Comparison of ENCODE assay signal across 1 cellular context in the genomic region with DNA sequence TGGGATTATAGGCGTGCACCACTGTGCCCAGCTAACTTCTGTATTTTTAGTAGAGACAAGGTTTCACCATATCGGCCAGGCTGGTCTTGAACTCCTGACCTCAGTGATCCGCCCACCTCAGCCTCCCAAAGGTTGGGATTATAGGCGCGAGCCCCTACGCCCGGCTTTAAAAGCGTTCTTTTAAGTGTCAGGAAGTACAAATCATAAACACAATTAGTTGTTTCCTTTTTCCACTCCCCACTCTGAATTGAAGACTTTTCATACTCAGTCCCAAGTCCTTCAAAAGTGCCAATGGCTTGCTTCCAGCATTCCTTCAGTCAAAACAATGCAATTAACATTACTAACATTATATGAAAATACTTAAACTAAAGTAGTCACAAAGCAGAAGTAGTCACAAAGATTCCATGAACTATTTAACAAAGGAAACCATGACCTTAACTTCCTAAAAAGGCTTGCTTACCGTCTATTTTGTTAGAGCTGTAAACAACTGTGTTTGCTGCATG.
TF ChIP-seq lines count a peak whose summit lies in the region.

No MANE protein-coding gene starts in this region.

TF ChIP-seq in SK-N-SH treated with all-trans-retinoic acid at 6 μM for 48 hours, 23 proteins besides CTCF, POLR2A, EP300 and RAD21 (continued from another document):
- no peak for TF ChIP-seq PATZ1 (CRISPR knock-in tag; IDR thresholded peaks at IDR 0.05; ENCODE audit: borderline replicate concordance)
- TF ChIP-seq ISL1 (CRISPR knock-in tag; IDR thresholded peaks at IDR 0.05) = no peak
- no peak for TF ChIP-seq ZNF70 (CRISPR knock-in tag; IDR thresholded peaks at IDR 0.05)
- no peak for TF ChIP-seq GLIS3 (CRISPR knock-in tag; IDR thresholded peaks at IDR 0.05)
- no peak for TF ChIP-seq RARB (CRISPR knock-in tag; IDR thresholded peaks at IDR 0.05)
- TF ChIP-seq ZFP3 (CRISPR knock-in tag; IDR thresholded peaks at IDR 0.05) = no peak
- no peak for TF ChIP-seq TCF4 (CRISPR knock-in tag; IDR thresholded peaks at IDR 0.05; ENCODE audit: borderline replicate concordance)
- no peak for TF ChIP-seq CSDC2 (CRISPR knock-in tag; IDR thresholded peaks at IDR 0.05)
